1 cellular context compared by ENCODE assay signal in the genomic region with DNA sequence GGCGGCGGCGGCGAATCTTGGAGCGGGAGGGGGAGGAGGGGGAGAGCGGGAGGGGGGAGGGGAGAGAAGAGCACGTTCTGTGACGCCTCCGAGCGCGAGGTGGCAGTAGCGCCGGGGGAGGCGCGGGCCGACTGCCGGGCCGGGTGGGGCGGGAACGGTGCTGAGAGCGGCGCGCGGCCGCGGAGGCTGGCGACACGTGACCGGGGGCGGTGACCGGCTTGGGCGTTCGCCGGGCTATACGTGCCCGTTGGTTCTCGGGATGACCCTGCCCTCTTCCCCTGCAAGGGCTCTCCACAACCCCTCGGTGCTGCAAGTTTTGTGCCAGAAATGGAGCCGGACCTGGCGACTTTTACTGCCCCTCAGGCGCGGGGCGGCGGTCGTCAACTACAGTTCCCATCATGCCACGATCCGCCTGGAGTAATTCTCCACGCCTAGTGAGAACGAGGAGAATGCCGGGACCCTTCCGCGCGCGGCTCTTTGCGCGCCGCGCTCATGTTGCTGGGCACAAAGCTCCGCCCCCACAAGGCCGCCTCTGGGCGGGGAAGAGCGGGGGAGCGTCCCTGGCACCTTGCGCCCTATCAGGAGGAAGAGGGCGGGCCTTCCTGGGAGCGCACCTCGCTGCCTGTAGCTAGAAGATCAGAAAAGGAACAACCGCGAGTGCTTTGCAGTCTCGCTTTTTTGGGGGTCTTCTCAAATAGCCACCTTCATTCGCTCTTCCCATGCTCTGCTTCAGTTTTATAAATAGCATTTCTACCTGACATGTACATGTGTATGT.
TF ChIP-seq lines count a peak whose summit lies in the region.

A gene with protein sequence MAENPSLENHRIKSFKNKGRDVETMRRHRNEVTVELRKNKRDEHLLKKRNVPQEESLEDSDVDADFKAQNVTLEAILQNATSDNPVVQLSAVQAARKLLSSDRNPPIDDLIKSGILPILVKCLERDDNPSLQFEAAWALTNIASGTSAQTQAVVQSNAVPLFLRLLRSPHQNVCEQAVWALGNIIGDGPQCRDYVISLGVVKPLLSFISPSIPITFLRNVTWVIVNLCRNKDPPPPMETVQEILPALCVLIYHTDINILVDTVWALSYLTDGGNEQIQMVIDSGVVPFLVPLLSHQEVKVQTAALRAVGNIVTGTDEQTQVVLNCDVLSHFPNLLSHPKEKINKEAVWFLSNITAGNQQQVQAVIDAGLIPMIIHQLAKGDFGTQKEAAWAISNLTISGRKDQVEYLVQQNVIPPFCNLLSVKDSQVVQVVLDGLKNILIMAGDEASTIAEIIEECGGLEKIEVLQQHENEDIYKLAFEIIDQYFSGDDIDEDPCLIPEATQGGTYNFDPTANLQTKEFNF (minus strand): TSS at position 133 of the 775 bp plus-strand sequence. CDS start 176 bp downstream, outside the sequence.

TF ChIP-seq in HEK293, 187 proteins besides CTCF, POLR2A, EP300 and RAD21 (continued from another document):
- TF ChIP-seq, protein P1, sequence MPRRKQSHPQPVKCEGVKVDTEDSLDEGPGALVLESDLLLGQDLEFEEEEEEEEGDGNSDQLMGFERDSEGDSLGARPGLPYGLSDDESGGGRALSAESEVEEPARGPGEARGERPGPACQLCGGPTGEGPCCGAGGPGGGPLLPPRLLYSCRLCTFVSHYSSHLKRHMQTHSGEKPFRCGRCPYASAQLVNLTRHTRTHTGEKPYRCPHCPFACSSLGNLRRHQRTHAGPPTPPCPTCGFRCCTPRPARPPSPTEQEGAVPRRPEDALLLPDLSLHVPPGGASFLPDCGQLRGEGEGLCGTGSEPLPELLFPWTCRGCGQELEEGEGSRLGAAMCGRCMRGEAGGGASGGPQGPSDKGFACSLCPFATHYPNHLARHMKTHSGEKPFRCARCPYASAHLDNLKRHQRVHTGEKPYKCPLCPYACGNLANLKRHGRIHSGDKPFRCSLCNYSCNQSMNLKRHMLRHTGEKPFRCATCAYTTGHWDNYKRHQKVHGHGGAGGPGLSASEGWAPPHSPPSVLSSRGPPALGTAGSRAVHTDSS (tag by site-specific recombination; IDR thresholded peaks at IDR 0.05) = no peak
- TF ChIP-seq ZNF701 (tag by site-specific recombination; IDR thresholded peaks at IDR 0.05) = no peak
- TF ChIP-seq ZBTB1 (tag by site-specific recombination; IDR thresholded peaks at IDR 0.05) = 0 out of 2 replicates have a peak, but pooled peaks have one; percentile 37
- TF ChIP-seq PRDM1 (tag by site-specific recombination; IDR thresholded peaks at IDR 0.05) = no peak
- TF ChIP-seq ZNF560 (tag by site-specific recombination; IDR thresholded peaks at IDR 0.05; ENCODE audit: borderline replicate concordance) = no peak
- TF ChIP-seq ZFHX2 (tag by site-specific recombination; conservative IDR thresholded peaks at IDR 0.05) = peak; percentile 90
- peak; percentile 56; the same call in 1 of the 2 replicates for TF ChIP-seq GLIS2 (tag by site-specific recombination; IDR thresholded peaks at IDR 0.05)
- TF ChIP-seq ZNF214 (tag by site-specific recombination; IDR thresholded peaks at IDR 0.05; ENCODE audit: borderline replicate concordance) = no peak
